Comparison of ENCODE assay signal across 2 cellular contexts in genomic region chr22:44799932-44800634, GRCh38. TPM values are rescaled to one million over a fixed set of nuclear protein-coding genes. Genes with fewer than 3 reads are reported as not detected.
"Had no signal": no experiment of that assay in that cellular context is flagged by ENCODE, and none has a peak within 500 bp of the region (broad histone marks: within the 10 kb centered on the region; RNA-seq: fewer than 3 reads in every experiment).

No MANE protein-coding gene starts in this region.

RNA-seq across cellular contexts. Expression of gene ARHGAP8, which starts 47.7 kb away (rescaled TPM):
- total RNA-seq: dermis blood vessel endothelial cell, endothelial cell of umbilical vein had no signal
- polyA plus RNA-seq: endothelial cell of umbilical vein had no signal
